In genomic region chr16:89847930-89848297, GRCh38 we compare ENCODE assay signal across 12 cellular contexts. TPM values are rescaled to one million over a fixed set of nuclear protein-coding genes. Genes with fewer than 3 reads are reported as not detected.
"Had no signal": no experiment of that assay in that cellular context is flagged by ENCODE, and none has a peak within 500 bp of the region (broad histone marks: within the 10 kb centered on the region; RNA-seq: fewer than 3 reads in every experiment).

No MANE protein-coding gene starts in this region.

- DNase-seq: activated CD8-positive, alpha-beta memory T cell treated with anti-CD3 and anti-CD28 coated beads, Interleukin-2, amount 50 U/mL, for 4 hours; activated CD8-positive, alpha-beta T cell treated with anti-CD3 and anti-CD28 coated beads for 36 hours; activated naive CD4-positive, alpha-beta T cell; effector CD4-positive, alpha-beta T cell; kidney; naive B cell; stimulated activated CD4-positive, alpha-beta T cell treated with anti-CD3 and anti-CD28 coated beads, Interleukin-1b, Interleukin-23, amount 100 ng/mL, for 48 hours; T-helper 9 cell; trophoblast cell had no signal

- H3K4me1 ChIP-seq: ascending aorta had no signal

- H3K36me3 ChIP-seq: ascending aorta, neutrophil had no signal

- ATAC-seq: activated CD8-positive, alpha-beta T cell treated with anti-CD3 and anti-CD28 coated beads for 36 hours; stimulated activated memory B cell treated with anti-CD40 and anti-IgM and Interleukin-4, amounts not matched to agents 10 μg/mL and 1 μg/mL and 100 μg/mL, for 72 hours had no signal

- H3K27me3 ChIP-seq: ascending aorta had no signal

- H3K4me3 ChIP-seq: ascending aorta had no signal

- H3K9me3 ChIP-seq: ascending aorta, neutrophil had no signal

- H3K27ac ChIP-seq: ascending aorta, neutrophil had no signal

RNA-seq across cellular contexts. Expression of gene SPIRE2, which starts 19.6 kb away (rescaled TPM):
- total RNA-seq: ascending aorta had no signal
